Comparison of ENCODE assay signal across 1 cellular context in genomic region chr12:26831959-26832816, GRCh38.
TF ChIP-seq lines count a peak whose summit lies in the region.

No MANE protein-coding gene starts in this region.

TF ChIP-seq in HepG2, 621 proteins besides CTCF, POLR2A, EP300 and RAD21 (continued from another document and continues in another):
- TF ChIP-seq ZNF687 (CRISPR knock-in tag; IDR thresholded peaks at IDR 0.05) = peak; percentile 65
- TF ChIP-seq HDAC1 (CRISPR knock-in tag; IDR thresholded peaks at IDR 0.05) = peak; percentile 50; the same call in 1 of the 2 replicates
- TF ChIP-seq ZNF546 (CRISPR knock-in tag; conservative IDR thresholded peaks at IDR 0.05) = 0 out of 2 replicates have a peak, but pooled peaks have one; percentile 44
- 0 out of 2 replicates have a peak, but pooled peaks have one; percentile 36 for TF ChIP-seq HOXA5 (CRISPR knock-in tag; IDR thresholded peaks at IDR 0.05)
- no peak for TF ChIP-seq SMARCC2 (IDR thresholded peaks at IDR 0.05)
- peak; percentile 65 for TF ChIP-seq ZNF574 (CRISPR knock-in tag; IDR thresholded peaks at IDR 0.05)
- no peak for TF ChIP-seq ZNF513 (CRISPR knock-in tag; conservative IDR thresholded peaks at IDR 0.05)
- TF ChIP-seq PAXIP1 (CRISPR knock-in tag; conservative IDR thresholded peaks at IDR 0.05) = peak; percentile 23; the same call in 1 of the 2 replicates
- TF ChIP-seq ZSCAN9 (CRISPR knock-in tag; IDR thresholded peaks at IDR 0.05; ENCODE audit: borderline replicate concordance) = 0 out of 2 replicates have a peak, but pooled peaks have one; percentile 46
- no peak for TF ChIP-seq GRHL1 (CRISPR knock-in tag; conservative IDR thresholded peaks at IDR 0.05)
- TF ChIP-seq MED1 (CRISPR knock-in tag; IDR thresholded peaks at IDR 0.05) = peak; percentile 80
- peak; percentile 38 for TF ChIP-seq TEAD3 (CRISPR knock-in tag; optimal IDR thresholded peaks at IDR 0.05; ENCODE audit: borderline replicate concordance)
- no peak for TF ChIP-seq FUBP1 (CRISPR knock-in tag; IDR thresholded peaks at IDR 0.05; ENCODE audit: borderline replicate concordance)
- TF ChIP-seq ZIK1 (CRISPR knock-in tag; IDR thresholded peaks at IDR 0.05; ENCODE audit: borderline replicate concordance, low read depth) = no peak
- no peak for TF ChIP-seq NFE2L1 (CRISPR knock-in tag; IDR thresholded peaks at IDR 0.05; ENCODE audit: borderline replicate concordance)
- no peak for TF ChIP-seq TRIM22 (IDR thresholded peaks at IDR 0.05)
- TF ChIP-seq ISL2 (CRISPR knock-in tag; IDR thresholded peaks at IDR 0.05) = no peak
- no peak for TF ChIP-seq PCBP2 (optimal IDR thresholded peaks at IDR 0.05; ENCODE audit: low read depth, low read length, poor library complexity, severe bottlenecking)
- no peak for TF ChIP-seq PAX8 (CRISPR knock-in tag; IDR thresholded peaks at IDR 0.05; ENCODE audit: borderline replicate concordance)
- no peak for TF ChIP-seq PRDM10 (CRISPR knock-in tag; IDR thresholded peaks at IDR 0.05; ENCODE audit: low read depth)
- TF ChIP-seq ZBTB42 (CRISPR knock-in tag; IDR thresholded peaks at IDR 0.05) = no peak
- no peak for TF ChIP-seq ZKSCAN1 (IDR thresholded peaks at IDR 0.05; ENCODE audit: low read length)
- TF ChIP-seq TRIM24 (CRISPR knock-in tag; IDR thresholded peaks at IDR 0.05) = no peak
- TF ChIP-seq ASH2L (IDR thresholded peaks at IDR 0.05; ENCODE audit: insufficient read length, low read depth, low read length) = peak; percentile 72
